Comparison of ENCODE assay signal across 23 cellular contexts in the genomic region with DNA sequence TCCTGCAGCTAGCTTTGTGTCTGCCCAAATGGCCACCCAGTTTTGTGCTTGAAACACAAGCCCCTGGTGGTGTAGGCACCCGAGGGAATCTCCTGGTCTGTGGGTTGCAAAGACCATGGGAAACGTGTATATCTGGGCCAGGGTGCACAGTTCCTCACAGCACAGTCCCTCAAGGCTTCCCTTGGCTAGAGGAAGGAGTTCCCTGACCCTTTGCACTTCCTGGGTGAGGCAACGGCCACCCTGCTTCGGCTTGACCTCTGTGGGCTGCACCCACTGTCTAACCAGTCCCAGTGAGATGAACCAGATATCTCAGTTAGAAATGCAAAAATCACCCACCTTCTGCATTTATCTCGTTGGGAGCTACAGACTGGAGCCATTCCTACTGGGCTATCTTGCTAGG.
DNase-seq lines count a peak whose midpoint lies in the region; ATAC-seq and TF ChIP-seq lines count a peak whose summit lies in the region.
"Had no signal": no experiment of that assay in that cellular context is flagged by ENCODE, and none has a peak within 500 bp of the region (broad histone marks: within the 10 kb centered on the region; RNA-seq: fewer than 3 reads in every experiment).

No MANE protein-coding gene starts in this region.

- H3K9me2 ChIP-seq in OCI-LY7 (ENCODE audit: insufficient read depth, low read length), result no peaks in the 10 kb centered on the region

- H4K20me1 ChIP-seq in OCI-LY7 (ENCODE audit: insufficient read depth, low read length), result no peaks in the 10 kb centered on the region

- H3K79me2 ChIP-seq in OCI-LY7 (ENCODE audit: insufficient read depth, low read depth, low read length), result no peaks in the 10 kb centered on the region

- CTCF ChIA-PET in OCI-LY7 (lab: Charles Lee; ENCODE audit: unreplicated experiment), result no interaction called here

- H3K4me2 ChIP-seq in OCI-LY7 (ENCODE audit: low read length), result 0 out of 2 replicates have a peak overlapping the region, but pooled peaks have one; percentile 11

- intact Hi-C loops in OCI-LY7 (cut with micrococcal nuclease; ENCODE audit: unreplicated experiment), result no loop called here

- TF ChIP-seq CTCF in OCI-LY7 (conservative IDR thresholded peaks at IDR 0.05; ENCODE audit: low read length), result no peak

- H3K36me3 ChIP-seq in OCI-LY7 (ENCODE audit: insufficient read depth, low read length), result no peaks in the 10 kb centered on the region
- H3K36me3 ChIP-seq: colonic mucosa had no signal

- H2AFZ ChIP-seq in OCI-LY7 (ENCODE audit: low read length), result 0 out of 2 replicates have a peak overlapping the region, but pooled peaks have one; percentile 25

- no peak overlapping the region for H3K27ac ChIP-seq in OCI-LY7 (ENCODE audit: low read depth, low read length, poor library complexity, severe bottlenecking)
- H3K27ac ChIP-seq: colonic mucosa, psoas muscle had no signal

- H3K4me3 ChIP-seq in OCI-LY7 (ENCODE audit: low read depth, low read length, poor library complexity, severe bottlenecking), result no peak overlapping the region
- H3K4me3 ChIP-seq: colonic mucosa, lung, psoas muscle had no signal

- ATAC-seq in activated T-cell treated with anti-CD3 and anti-CD28 coated beads, Interleukin-2, amount 50 U/mL, for 72 hours (replicated peaks in 1 of 2), result no peak
- ATAC-seq in activated T-cell treated with anti-CD3 and anti-CD28 coated beads, Interleukin-2, amount 50 U/mL, for 4 hours, result no peak
- ATAC-seq in HG03045 (IDR thresholded peaks at IDR 0.05; ENCODE audit: unreplicated experiment), result peak; percentile 20
- ATAC-seq in stimulated activated memory B cell treated with anti-CD40 and anti-IgM and Interleukin-4, amounts not matched to agents 10 μg/mL and 1 μg/mL and 100 μg/mL, for 72 hours, result no peak
- no peak for ATAC-seq in HG02763 (IDR thresholded peaks at IDR 0.05; ENCODE audit: unreplicated experiment)
- ATAC-seq: left cardiac atrium; natural killer cell treated with Interleukin-12 subunit alpha and Interleukin-12 subunit beta and Interleukin-15 and Interleukin-18, amount 100 ng/mL, for 72 hours; psoas muscle had no signal

- H3K4me3 Mint-ChIP-seq in activated T-cell treated with anti-CD3 and anti-CD28 coated beads, Interleukin-2, amount 50 U/mL, for 72 hours, result no peak overlapping the region
- no peak overlapping the region for H3K4me3 Mint-ChIP-seq in activated T-cell treated with anti-CD3 and anti-CD28 coated beads, Interleukin-2, amount 50 U/mL, for 4 hours
- no peak overlapping the region for H3K4me3 Mint-ChIP-seq in stimulated activated memory B cell treated with anti-CD40 and anti-IgM and Interleukin-4, amounts not matched to agents 10 μg/mL and 1 μg/mL and 100 μg/mL, for 72 hours
- H3K4me3 Mint-ChIP-seq: activated naive CD8-positive, alpha-beta T cell treated with anti-CD3 and anti-CD28 coated beads for 36 hours; immature natural killer cell; natural killer cell treated with Interleukin-12 subunit alpha and Interleukin-12 subunit beta and Interleukin-15 and Interleukin-18, amount 100 ng/mL, for 72 hours; T-cell; type B pancreatic cell had no signal

- no peaks in the 10 kb centered on the region for H3K27me3 Mint-ChIP-seq in activated T-cell treated with anti-CD3 and anti-CD28 coated beads, Interleukin-2, amount 50 U/mL, for 72 hours (ENCODE audit: low read depth)
- no peaks in the 10 kb centered on the region for H3K27me3 Mint-ChIP-seq in activated T-cell treated with anti-CD3 and anti-CD28 coated beads, Interleukin-2, amount 50 U/mL, for 4 hours (ENCODE audit: low read depth)
- no peaks in the 10 kb centered on the region for H3K27me3 Mint-ChIP-seq in stimulated activated memory B cell treated with anti-CD40 and anti-IgM and Interleukin-4, amounts not matched to agents 10 μg/mL and 1 μg/mL and 100 μg/mL, for 72 hours
- H3K27me3 Mint-ChIP-seq: activated naive CD8-positive, alpha-beta T cell treated with anti-CD3 and anti-CD28 coated beads for 36 hours; natural killer cell treated with Interleukin-12 subunit alpha and Interleukin-12 subunit beta and Interleukin-15 and Interleukin-18, amount 100 ng/mL, for 72 hours; T-cell; type B pancreatic cell had no signal

- H3K4me1 Mint-ChIP-seq in activated T-cell treated with anti-CD3 and anti-CD28 coated beads, Interleukin-2, amount 50 U/mL, for 72 hours (ENCODE audit: low read depth), result peaks cover 14% of the 10 kb centered on the region
- H3K4me1 Mint-ChIP-seq in activated T-cell treated with anti-CD3 and anti-CD28 coated beads, Interleukin-2, amount 50 U/mL, for 4 hours (ENCODE audit: low read depth), result peaks cover 11% of the 10 kb centered on the region
- H3K4me1 Mint-ChIP-seq in stimulated activated memory B cell treated with anti-CD40 and anti-IgM and Interleukin-4, amounts not matched to agents 10 μg/mL and 1 μg/mL and 100 μg/mL, for 72 hours, result peaks cover 15% of the 10 kb centered on the region
- H3K4me1 Mint-ChIP-seq: activated naive CD8-positive, alpha-beta T cell treated with anti-CD3 and anti-CD28 coated beads for 36 hours; immature natural killer cell had no signal

- no TSS peak for BruUV-seq in OCI-LY7 (replicated peaks; lab: Mats Ljungman, UMichigan)

- peak overlapping the region; percentile 26 for H3K27ac Mint-ChIP-seq in activated T-cell treated with anti-CD3 and anti-CD28 coated beads, Interleukin-2, amount 50 U/mL, for 72 hours
- H3K27ac Mint-ChIP-seq in stimulated activated memory B cell treated with anti-CD40 and anti-IgM and Interleukin-4, amounts not matched to agents 10 μg/mL and 1 μg/mL and 100 μg/mL, for 72 hours, result peak overlapping the region; percentile 9
- H3K27ac Mint-ChIP-seq: activated naive CD8-positive, alpha-beta T cell treated with anti-CD3 and anti-CD28 coated beads for 36 hours; immature natural killer cell; natural killer cell treated with Interleukin-12 subunit alpha and Interleukin-12 subunit beta and Interleukin-15 and Interleukin-18, amount 100 ng/mL, for 72 hours; T-cell; type B pancreatic cell had no signal

- peaks cover 4 to 6% of the 10 kb centered on the region in 2 donors for H3K36me3 Mint-ChIP-seq in activated T-cell treated with anti-CD3 and anti-CD28 coated beads, Interleukin-2, amount 50 U/mL, for 72 hours (ENCODE audit: insufficient read depth in 2 of 2)
- H3K36me3 Mint-ChIP-seq in activated T-cell treated with anti-CD3 and anti-CD28 coated beads, Interleukin-2, amount 50 U/mL, for 4 hours (ENCODE audit: insufficient read depth), result no peaks in the 10 kb centered on the region
- peaks cover 6% of the 10 kb centered on the region for H3K36me3 Mint-ChIP-seq in stimulated activated memory B cell treated with anti-CD40 and anti-IgM and Interleukin-4, amounts not matched to agents 10 μg/mL and 1 μg/mL and 100 μg/mL, for 72 hours
- H3K36me3 Mint-ChIP-seq: immature natural killer cell, type B pancreatic cell had no signal

- DNase-seq in activated T-cell treated with anti-CD3 and anti-CD28 coated beads, Interleukin-2, amount 50 U/mL, for 72 hours, result no peak
- DNase-seq in activated T-cell treated with anti-CD3 and anti-CD28 coated beads, Interleukin-2, amount 50 U/mL, for 4 hours, result no peak
- no peak for DNase-seq in OCI-LY7 (ENCODE audit: low spot score)
- DNase-seq in NCI-H1105 (lab: John Stamatoyannopoulos, UW), result no peak
- DNase-seq in stimulated activated CD4-positive, alpha-beta T cell treated with anti-CD3 and anti-CD28 coated beads, Interleukin-2, amount 100 ng/mL, for 48 hours, result no peak
- DNase-seq: 8988T; activated gamma-delta T cell; colonic mucosa; effector CD4-positive, alpha-beta T cell; immature natural killer cell; left cardiac atrium; NCI-H1105 treated with DMSO at 0.1 percent for 48 hours; NCI-H1930; occipital lobe; psoas muscle had no signal

- POLR2A ChIA-PET in OCI-LY7 (lab: Charles Lee), result no interaction called here

- H3K4me1 ChIP-seq in OCI-LY7 (ENCODE audit: insufficient read depth, low read length, poor library complexity, severe bottlenecking), result no peaks in the 10 kb centered on the region
- H3K4me1 ChIP-seq: colonic mucosa, psoas muscle had no signal

- H3K9me3 Mint-ChIP-seq in activated T-cell treated with anti-CD3 and anti-CD28 coated beads, Interleukin-2, amount 50 U/mL, for 72 hours, result peaks cover 3 to 4% of the 10 kb centered on the region in 2 donors
- peaks cover 8% of the 10 kb centered on the region for H3K9me3 Mint-ChIP-seq in activated T-cell treated with anti-CD3 and anti-CD28 coated beads, Interleukin-2, amount 50 U/mL, for 4 hours
- H3K9me3 Mint-ChIP-seq in stimulated activated memory B cell treated with anti-CD40 and anti-IgM and Interleukin-4, amounts not matched to agents 10 μg/mL and 1 μg/mL and 100 μg/mL, for 72 hours, result peaks cover 8% of the 10 kb centered on the region

- H3K9me3 ChIP-seq in OCI-LY7 (ENCODE audit: low read length), result no peaks in the 10 kb centered on the region
- H3K9me3 ChIP-seq: colonic mucosa, psoas muscle had no signal
